29 cellular contexts compared by ENCODE assay signal in the genomic region with DNA sequence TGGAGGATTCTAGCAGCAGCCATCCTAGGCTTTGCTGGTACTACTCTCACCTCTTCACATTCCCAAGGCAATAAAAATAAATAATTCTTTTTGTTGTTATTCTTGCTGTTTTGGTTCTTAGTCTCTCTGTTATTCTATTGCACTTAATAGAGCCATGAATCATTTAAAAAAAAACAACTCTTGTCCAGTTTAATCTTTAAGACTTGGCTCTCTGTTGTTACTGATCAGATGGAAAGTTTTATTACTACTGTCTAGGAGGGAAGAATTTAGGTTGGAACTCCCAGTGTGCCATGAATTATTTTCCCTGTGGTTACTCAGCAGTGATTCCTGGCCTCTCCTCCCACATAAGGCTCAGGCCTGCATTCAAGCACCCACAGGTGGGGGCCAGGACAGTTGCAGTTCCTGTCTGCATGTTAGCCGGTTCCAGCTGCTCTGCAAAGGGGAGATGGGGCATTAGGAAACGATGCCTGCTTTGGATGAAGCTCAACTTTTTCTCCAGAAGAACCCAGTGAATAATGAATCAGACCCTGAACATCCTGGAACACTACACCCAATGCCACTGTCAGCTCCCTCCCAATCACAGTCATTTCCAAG. TPM values are rescaled to one million over a fixed set of nuclear protein-coding genes. Genes with fewer than 3 reads are reported as not detected.
DNase-seq lines count a peak whose midpoint lies in the region; ATAC-seq and TF ChIP-seq lines count a peak whose summit lies in the region.
"Had no signal": no experiment of that assay in that cellular context is flagged by ENCODE, and none has a peak within 500 bp of the region (broad histone marks: within the 10 kb centered on the region; RNA-seq: fewer than 3 reads in every experiment).

No MANE protein-coding gene starts in this region.

- H3K4me3 ChIP-seq in breast epithelium (no peak overlapping the region), brain microvascular endothelial cell (ENCODE audit: low read depth, low read length) (no peak overlapping the region)
- H3K4me3 ChIP-seq: HAP-1, lung, neural progenitor cell, Peyer's patch, sigmoid colon, thoracic aorta, vagina had no signal

- H3K36me3 ChIP-seq in breast epithelium, result no peaks in the 10 kb centered on the region
- no peaks in the 10 kb centered on the region for H3K36me3 ChIP-seq in brain microvascular endothelial cell (replicated peaks)
- H3K36me3 ChIP-seq: HAP-1, neural progenitor cell, Peyer's patch, sigmoid colon, thoracic aorta, vagina had no signal

- no peak for TF ChIP-seq CTCF in MCF 10A (IDR thresholded peaks at IDR 0.05; ENCODE audit: unreplicated experiment)
- no peak for TF ChIP-seq CTCF in breast epithelium (IDR thresholded peaks at IDR 0.05)
- TF ChIP-seq CTCF in brain microvascular endothelial cell (IDR thresholded peaks at IDR 0.05; ENCODE audit: low read depth, low read length, missing control alignments), result no peak

- POLR2A ChIA-PET in MCF 10A (lab: Yijun Ruan, JAX), result no interaction called here

- no peak overlapping the region for H3K27ac ChIP-seq in breast epithelium
- H3K27ac ChIP-seq in brain microvascular endothelial cell, result no peak overlapping the region
- H3K27ac ChIP-seq: 22Rv1, neural progenitor cell, Peyer's patch, sigmoid colon, vagina had no signal

- in situ Hi-C loops in brain microvascular endothelial cell (cut with HindIII; ENCODE audit: low pct_ligation_motif_present, low sequenced_read_pairs), result no loop called here

- H3K4me3 Mint-ChIP-seq in MCF 10A (ENCODE audit: unreplicated experiment), result no peak overlapping the region
- H3K4me3 Mint-ChIP-seq in activated naive CD8-positive, alpha-beta T cell treated with anti-CD3 and anti-CD28 coated beads, Interleukin-2, amount 50 U/mL, for 24 hours, result no peak overlapping the region
- H3K4me3 Mint-ChIP-seq: activated CD4-positive, alpha-beta T cell treated with anti-CD3 and anti-CD28 coated beads, Interleukin-2, amount 10 ng/mL, durations not matched to agents 24 days and 14 days; activated T-cell treated with anti-CD3 and anti-CD28 coated beads, Interleukin-2, amount 50 U/mL, for 4 hours; CD4-positive, alpha-beta memory T cell; neural progenitor cell had no signal

- no TSS peak for BruUV-seq in MCF 10A (replicated peaks; lab: Mats Ljungman, UMichigan)

- no peak for TF ChIP-seq POLR2A in breast epithelium (IDR thresholded peaks at IDR 0.05)

- H3K4me1 Mint-ChIP-seq in MCF 10A (ENCODE audit: insufficient read depth, unreplicated experiment), result no peaks in the 10 kb centered on the region
- no peaks in the 10 kb centered on the region for H3K4me1 Mint-ChIP-seq in activated naive CD8-positive, alpha-beta T cell treated with anti-CD3 and anti-CD28 coated beads, Interleukin-2, amount 50 U/mL, for 24 hours
- H3K4me1 Mint-ChIP-seq: activated CD4-positive, alpha-beta T cell treated with anti-CD3 and anti-CD28 coated beads, Interleukin-2, amount 10 ng/mL, durations not matched to agents 24 days and 14 days; CD4-positive, alpha-beta memory T cell had no signal

- peaks cover 5% of the 10 kb centered on the region for H3K36me3 Mint-ChIP-seq in MCF 10A (ENCODE audit: insufficient read depth, unreplicated experiment)
- H3K36me3 Mint-ChIP-seq in activated naive CD8-positive, alpha-beta T cell treated with anti-CD3 and anti-CD28 coated beads, Interleukin-2, amount 50 U/mL, for 24 hours (ENCODE audit: low read depth), result no peaks in the 10 kb centered on the region
- H3K36me3 Mint-ChIP-seq: CD4-positive, alpha-beta memory T cell; neural progenitor cell had no signal

- DNase-seq in MCF 10A (ENCODE audit: unreplicated experiment) (peak; percentile 38), breast epithelium (ENCODE audit: low spot score in 2 of 2) (no peak), amniotic epithelial cell (ENCODE audit: low read depth) (peak; percentile 40), myocyte (ENCODE audit: low read depth) (peak; percentile 50), brain microvascular endothelial cell (no peak)
- no peak for DNase-seq in activated naive CD8-positive, alpha-beta T cell treated with anti-CD3 and anti-CD28 coated beads, Interleukin-2, amount 50 U/mL, for 24 hours
- DNase-seq: activated CD4-positive, alpha-beta T cell treated with anti-CD3 and anti-CD28 coated beads, Interleukin-2, amount 10 ng/mL, durations not matched to agents 24 days and 14 days; activated T-cell treated with anti-CD3 and anti-CD28 coated beads, Interleukin-2, amount 50 U/mL, for 4 hours; CD4-positive, alpha-beta memory T cell; Kasumi-1; NCI-H1105; NCI-H1930; NCI-H69; Peyer's patch; SHP77 treated with DMSO at 0.1 percent for 48 hours; sigmoid colon; stimulated activated naive CD4-positive, alpha-beta T cell; T-helper 9 cell had no signal

- intact Hi-C loops in MCF 10A (cut with micrococcal nuclease) (no loop called here), breast epithelium (cut with DNase I; ENCODE audit: low total_unique reads) (no loop called here)

- CTCF ChIA-PET in MCF 10A (lab: Yijun Ruan, JAX), result interaction anchor here (0.6 kb wide), 2 partner anchors 171 to 1002 kb away, joined by 3 to 6 read pairs; no protein-coding TSS in a partner anchor

- peaks cover 71% of the 10 kb centered on the region for H3K27me3 Mint-ChIP-seq in MCF 10A (ENCODE audit: insufficient read depth, unreplicated experiment)
- H3K27me3 Mint-ChIP-seq in activated naive CD8-positive, alpha-beta T cell treated with anti-CD3 and anti-CD28 coated beads, Interleukin-2, amount 50 U/mL, for 24 hours, result no peaks in the 10 kb centered on the region
- H3K27me3 Mint-ChIP-seq: activated CD4-positive, alpha-beta T cell treated with anti-CD3 and anti-CD28 coated beads, Interleukin-2, amount 10 ng/mL, durations not matched to agents 24 days and 14 days had no signal

- H3K27ac Mint-ChIP-seq in MCF 10A (ENCODE audit: low read depth, unreplicated experiment), result no peak overlapping the region
- no peak overlapping the region for H3K27ac Mint-ChIP-seq in activated naive CD8-positive, alpha-beta T cell treated with anti-CD3 and anti-CD28 coated beads, Interleukin-2, amount 50 U/mL, for 24 hours
- H3K27ac Mint-ChIP-seq: activated CD4-positive, alpha-beta T cell treated with anti-CD3 and anti-CD28 coated beads, Interleukin-2, amount 10 ng/mL, durations not matched to agents 24 days and 14 days; CD4-positive, alpha-beta memory T cell; neural progenitor cell had no signal

- H3K27me3 ChIP-seq in breast epithelium (peaks cover 0 to 68% of the 10 kb centered on the region in 2 donors), brain microvascular endothelial cell (replicated peaks) (no peaks in the 10 kb centered on the region)
- H3K27me3 ChIP-seq: neural progenitor cell, Peyer's patch, sigmoid colon, vagina had no signal

- H3K9me3 ChIP-seq in breast epithelium, result no peaks in the 10 kb centered on the region
- H3K9me3 ChIP-seq: HAP-1, Peyer's patch, sigmoid colon, thoracic aorta, vagina had no signal

- no peaks in the 10 kb centered on the region for H3K9me3 Mint-ChIP-seq in MCF 10A (ENCODE audit: unreplicated experiment)
- H3K9me3 Mint-ChIP-seq in activated naive CD8-positive, alpha-beta T cell treated with anti-CD3 and anti-CD28 coated beads, Interleukin-2, amount 50 U/mL, for 24 hours, result no peaks in the 10 kb centered on the region
- H3K9me3 Mint-ChIP-seq: activated CD4-positive, alpha-beta T cell treated with anti-CD3 and anti-CD28 coated beads, Interleukin-2, amount 10 ng/mL, durations not matched to agents 24 days and 14 days; activated T-cell treated with anti-CD3 and anti-CD28 coated beads, Interleukin-2, amount 50 U/mL, for 4 hours; CD4-positive, alpha-beta memory T cell; neural progenitor cell had no signal

- H3K4me1 ChIP-seq in breast epithelium, result no peaks in the 10 kb centered on the region
- H3K4me1 ChIP-seq: neural progenitor cell, Peyer's patch, sigmoid colon, vagina had no signal

- ATAC-seq in HG03378 (IDR thresholded peaks at IDR 0.05; ENCODE audit: unreplicated experiment) (no peak), GM21360 (IDR thresholded peaks at IDR 0.05; ENCODE audit: unreplicated experiment) (no peak)
- ATAC-seq in activated naive CD8-positive, alpha-beta T cell treated with anti-CD3 and anti-CD28 coated beads, Interleukin-2, amount 50 U/mL, for 24 hours, result no peak
- ATAC-seq: activated T-cell treated with anti-CD3 and anti-CD28 coated beads, Interleukin-2, amount 50 U/mL, for 4 hours had no signal

RNA-seq across cellular contexts. Expression of a gene that starts 29.8 kb away (rescaled TPM):
- total RNA-seq in MCF 10A (2022), result not detected in 2 replicates
- total RNA-seq in breast epithelium, result not detected
- not detected in 2 replicates for total RNA-seq in myocyte
- not detected for polyA plus RNA-seq in myocyte (2012)
- total RNA-seq: activated CD4-positive, alpha-beta T cell treated with anti-CD3 and anti-CD28 coated beads, Interleukin-2, amount 10 ng/mL, durations not matched to agents 24 days and 14 days; activated T-cell treated with anti-CD3 and anti-CD28 coated beads, Interleukin-2, amount 50 U/mL, for 4 hours; CD4-positive, alpha-beta memory T cell; lung; mucosa of gallbladder; Peyer's patch; posterior vena cava; sigmoid colon; thoracic aorta; vagina had no signal
- polyA plus RNA-seq: adipose tissue; CD4-positive, alpha-beta memory T cell; lung; sigmoid colon had no signal

Comparison
In these comparisons a context has a peak if more than half of its experiments do, and no peak if none do; other contexts are left out.
1. DNase-seq: peak in MCF 10A (single experiment), amniotic epithelial cell (single experiment) and myocyte (single experiment); none in breast epithelium (0 of 2), brain microvascular endothelial cell (single experiment) and activated naive CD8-positive, alpha-beta T cell treated with anti-CD3 and anti-CD28 coated beads, Interleukin-2, amount 50 U/mL, for 24 hours (single experiment).